1 cellular context compared by ENCODE assay signal in the genomic region with DNA sequence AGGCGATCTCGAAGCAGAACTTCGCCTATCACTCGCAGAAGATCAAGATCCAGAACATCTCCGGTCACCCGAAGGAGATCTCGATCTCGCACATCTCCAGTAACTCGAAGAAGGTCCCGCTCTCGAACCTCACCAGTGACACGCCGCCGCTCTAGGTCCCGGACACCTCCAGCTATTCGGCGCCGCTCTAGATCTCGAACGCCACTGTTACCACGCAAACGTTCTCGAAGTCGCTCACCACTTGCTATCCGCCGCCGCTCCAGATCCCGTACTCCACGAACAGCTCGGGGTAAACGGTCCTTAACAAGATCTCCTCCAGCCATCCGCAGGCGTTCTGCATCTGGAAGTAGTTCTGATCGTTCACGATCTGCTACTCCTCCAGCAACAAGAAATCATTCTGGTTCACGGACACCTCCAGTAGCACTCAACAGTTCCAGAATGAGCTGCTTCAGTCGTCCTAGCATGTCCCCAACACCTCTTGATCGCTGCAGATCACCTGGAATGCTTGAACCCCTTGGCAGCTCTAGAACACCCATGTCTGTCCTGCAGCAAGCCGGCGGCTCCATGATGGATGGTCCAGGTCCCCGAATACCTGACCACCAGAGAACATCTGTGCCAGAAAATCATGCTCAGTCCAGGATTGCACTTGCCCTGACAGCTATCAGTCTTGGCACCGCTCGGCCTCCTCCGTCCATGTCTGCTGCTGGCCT.
TF ChIP-seq lines count a peak whose summit lies in the region.

No MANE protein-coding gene starts in this region.

TF ChIP-seq in endothelial cell of umbilical vein, 7 proteins besides CTCF, POLR2A, EP300 and RAD21:
- TF ChIP-seq POLR2AphosphoS5 (IDR thresholded peaks at IDR 0.05; ENCODE audit: insufficient read depth, low read depth, low read length) (no peak), GATA2 (IDR thresholded peaks at IDR 0.05; ENCODE audit: insufficient read depth, insufficient read length, low read depth, low read length) (no peak), FOS (IDR thresholded peaks at IDR 0.05; ENCODE audit: borderline replicate concordance, insufficient read depth, low read length) (no peak), EZH2 (IDR thresholded peaks at IDR 0.05; ENCODE audit: borderline replicate concordance, low read depth, low read length, severe bottlenecking) (no peak)
